Comparison of ENCODE assay signal across 30 cellular contexts in the genomic region with DNA sequence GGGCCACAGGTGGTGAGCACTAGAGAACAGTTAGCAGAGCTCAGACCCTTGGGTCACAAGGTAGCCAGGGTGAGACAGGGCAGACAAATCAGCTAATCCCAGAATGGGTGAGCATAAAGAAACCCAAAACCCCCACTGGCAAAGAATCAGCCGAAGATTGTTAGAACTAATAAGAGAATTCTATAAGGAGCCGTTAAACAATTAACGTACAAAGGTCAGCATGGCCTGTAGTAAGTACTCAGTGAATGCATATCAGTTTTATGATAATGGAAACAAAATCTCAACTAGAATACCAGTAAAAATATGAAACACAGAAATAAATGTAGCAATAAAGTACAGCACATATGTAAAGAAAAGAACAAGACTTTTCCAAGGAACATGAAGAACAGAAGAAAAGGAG.
"Had no signal": no experiment of that assay in that cellular context is flagged by ENCODE, and none has a peak within 500 bp of the region (broad histone marks: within the 10 kb centered on the region; RNA-seq: fewer than 3 reads in every experiment).

No MANE protein-coding gene starts in this region.

- H3K27ac Mint-ChIP-seq: naive thymus-derived CD8-positive, alpha-beta T cell; natural killer cell treated with Interleukin-12 subunit alpha and Interleukin-12 subunit beta and Interleukin-15 and Interleukin-18, amount 100 ng/mL, for 72 hours; neural progenitor cell; progenitor cell of endocrine pancreas; stimulated activated memory B cell treated with anti-CD40 and anti-IgM and Interleukin-4, amounts not matched to agents 10 μg/mL and 1 μg/mL and 100 μg/mL, for 72 hours; type B pancreatic cell had no signal

- H3K4me1 Mint-ChIP-seq: naive thymus-derived CD8-positive, alpha-beta T cell; stimulated activated memory B cell treated with anti-CD40 and anti-IgM and Interleukin-4, amounts not matched to agents 10 μg/mL and 1 μg/mL and 100 μg/mL, for 72 hours; stimulated activated naive CD8-positive, alpha-beta T cell treated with anti-CD3 and anti-CD28 coated beads, Interleukin-15, amount 100 ng/mL, for 72 hours had no signal

- H3K4me3 Mint-ChIP-seq: naive thymus-derived CD8-positive, alpha-beta T cell; natural killer cell treated with Interleukin-12 subunit alpha and Interleukin-12 subunit beta and Interleukin-15 and Interleukin-18, amount 100 ng/mL, for 72 hours; neural progenitor cell; stimulated activated memory B cell treated with anti-CD40 and anti-IgM and Interleukin-4, amounts not matched to agents 10 μg/mL and 1 μg/mL and 100 μg/mL, for 72 hours; stimulated activated naive CD8-positive, alpha-beta T cell treated with anti-CD3 and anti-CD28 coated beads, Interleukin-15, amount 100 ng/mL, for 72 hours; type B pancreatic cell had no signal

- H3K9ac ChIP-seq: neural progenitor cell, parathyroid adenoma had no signal

- H3K36me3 Mint-ChIP-seq: naive thymus-derived CD8-positive, alpha-beta T cell; natural killer cell treated with Interleukin-12 subunit alpha and Interleukin-12 subunit beta and Interleukin-15 and Interleukin-18, amount 100 ng/mL, for 72 hours; neural progenitor cell; stimulated activated memory B cell treated with anti-CD40 and anti-IgM and Interleukin-4, amounts not matched to agents 10 μg/mL and 1 μg/mL and 100 μg/mL, for 72 hours; type B pancreatic cell had no signal

- H3K36me3 ChIP-seq: neural progenitor cell, ovary, right lobe of liver, spleen, suprapubic skin, transverse colon, upper lobe of right lung, uterus had no signal

- H3K4me2 ChIP-seq: neural progenitor cell, smooth muscle cell had no signal

- H3K4me3 ChIP-seq: neural progenitor cell, ovary, psoas muscle, right lobe of liver, sigmoid colon, smooth muscle cell, spleen, suprapubic skin, testis, tibial artery, transverse colon, upper lobe of right lung, uterus had no signal

- H3K9me3 Mint-ChIP-seq: naive thymus-derived CD8-positive, alpha-beta T cell; natural killer cell treated with Interleukin-12 subunit alpha and Interleukin-12 subunit beta and Interleukin-15 and Interleukin-18, amount 100 ng/mL, for 72 hours; stimulated activated memory B cell treated with anti-CD40 and anti-IgM and Interleukin-4, amounts not matched to agents 10 μg/mL and 1 μg/mL and 100 μg/mL, for 72 hours; stimulated activated naive CD8-positive, alpha-beta T cell treated with anti-CD3 and anti-CD28 coated beads, Interleukin-15, amount 100 ng/mL, for 72 hours; type B pancreatic cell had no signal

- H3K4me1 ChIP-seq: parathyroid adenoma, psoas muscle, spleen, suprapubic skin, testis, upper lobe of right lung, uterus had no signal

- ATAC-seq: naive thymus-derived CD8-positive, alpha-beta T cell; natural killer cell treated with Interleukin-12 subunit alpha and Interleukin-12 subunit beta and Interleukin-15 and Interleukin-18, amount 100 ng/mL, for 72 hours; psoas muscle; right cardiac atrium; right lobe of liver; stimulated activated memory B cell treated with anti-CD40 and anti-IgM and Interleukin-4, amounts not matched to agents 10 μg/mL and 1 μg/mL and 100 μg/mL, for 72 hours; stimulated activated naive CD8-positive, alpha-beta T cell treated with anti-CD3 and anti-CD28 coated beads, Interleukin-15, amount 100 ng/mL, for 72 hours; stimulated activated naive CD8-positive, alpha-beta T cell treated with anti-CD3 and anti-CD28 coated beads, Interleukin-15, Interleukin-2, amounts not matched to agents 100 U/mL and 50 U/mL, for 24 hours; upper lobe of right lung had no signal

- H3K9me3 ChIP-seq: ovary, psoas muscle, right lobe of liver, sigmoid colon, spleen, suprapubic skin, testis, tibial artery, transverse colon, upper lobe of right lung, uterus had no signal

- H3K27ac ChIP-seq: neural progenitor cell, ovary, parathyroid adenoma, psoas muscle, right lobe of liver, sigmoid colon, spleen, suprapubic skin, testis, tibial artery, transverse colon, upper lobe of right lung, uterus had no signal

- H3K27me3 ChIP-seq: neural progenitor cell, ovary, right lobe of liver, sigmoid colon, suprapubic skin, testis, tibial artery, transverse colon, upper lobe of right lung, uterus had no signal

- DNase-seq: occipital lobe; ovary; right cardiac atrium; sigmoid colon; spleen; stimulated activated CD4-positive, alpha-beta T cell treated with anti-CD3 and anti-CD28 coated beads, Interleukin-12 subunit alpha, Interleukin-12 subunit beta, amount 100 ng/mL, for 4 hours; stimulated activated CD4-positive, alpha-beta T cell treated with anti-CD3 and anti-CD28 coated beads, Interleukin-1b, Interleukin-23, amount 100 ng/mL, for 48 hours; stimulated activated CD4-positive, alpha-beta T cell treated with anti-CD3 and anti-CD28 coated beads, Interleukin-4, amount 100 ng/mL, for 1 hour; stimulated activated CD4-positive, alpha-beta T cell treated with anti-CD3 and anti-CD28 coated beads, Interleukin-4, amount 100 ng/mL, for 4 hours; stimulated activated CD8-positive, alpha-beta memory T cell treated with anti-CD3 and anti-CD28 coated beads, Interleukin-4, amount 100 ng/mL, for 48 hours; stimulated activated naive CD4-positive, alpha-beta T cell; stimulated activated naive CD8-positive, alpha-beta T cell treated with anti-CD3 and anti-CD28 coated beads, Interleukin-15, amount 100 ng/mL, for 72 hours; stimulated activated naive CD8-positive, alpha-beta T cell treated with anti-CD3 and anti-CD28 coated beads, Interleukin-15, Interleukin-2, amounts not matched to agents 100 U/mL and 50 U/mL, for 24 hours; substantia nigra; testis; tibial artery; transverse colon; upper lobe of right lung; uterus had no signal
